ENCODE assay signal across 34 cellular contexts in the genomic region with DNA sequence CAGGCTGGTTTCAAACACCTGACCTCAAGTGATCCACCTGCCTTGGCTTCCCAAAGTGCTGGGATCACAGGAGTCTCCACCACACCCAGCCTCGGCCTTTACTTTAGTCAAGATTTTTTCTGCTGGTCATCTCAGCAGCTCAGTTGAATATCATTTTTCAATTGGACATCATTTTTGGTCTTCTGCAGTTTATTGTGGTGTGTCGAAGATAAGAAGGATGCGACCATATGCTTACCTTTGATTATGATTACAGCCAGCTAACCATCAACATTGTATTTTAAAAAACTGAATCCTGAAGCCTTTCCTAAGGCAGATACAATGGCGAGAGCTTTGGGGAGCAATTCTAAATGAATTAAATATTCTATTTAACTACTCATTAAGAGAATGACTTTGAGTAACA.
"Had no signal": no experiment of that assay in that cellular context is flagged by ENCODE, and none has a peak within 500 bp of the region (broad histone marks: within the 10 kb centered on the region; RNA-seq: fewer than 3 reads in every experiment).

No MANE protein-coding gene starts in this region.

- H3K36me3 ChIP-seq: adrenal gland, ascending aorta, brain microvascular endothelial cell, breast epithelium, cardiac muscle cell had no signal

- H3K4me1 ChIP-seq: adrenal gland, ascending aorta, body of pancreas, breast epithelium had no signal

- H3K4me3 ChIP-seq: adrenal gland, ascending aorta, body of pancreas, breast epithelium, cardiac muscle cell had no signal

- ATAC-seq: activated naive CD4-positive, alpha-beta T cell treated with anti-CD3 and anti-CD28 coated beads, Interleukin-2, amount 50 U/mL, for 72 hours; activated naive CD8-positive, alpha-beta T cell treated with anti-CD3 and anti-CD28 coated beads, Interleukin-2, amount 50 U/mL, for 24 hours; activated T-cell treated with anti-CD3 and anti-CD28 coated beads, Interleukin-2, amount 50 U/mL, for 4 hours; activated T-cell treated with anti-CD3 and anti-CD28 coated beads, Interleukin-2, amount 50 U/mL, for 72 hours; activated T-helper 17 cell treated with anti-CD3 and anti-CD28 coated beads, Interleukin-2, amount 50 U/mL, for 72 hours; body of pancreas had no signal

- FAIRE-seq: astrocyte, bronchial epithelial cell had no signal

- H3K27ac ChIP-seq: adrenal gland, ascending aorta, body of pancreas, brain microvascular endothelial cell, breast epithelium, cardiac muscle cell had no signal

- H3K9me3 ChIP-seq: adrenal gland, ascending aorta, body of pancreas, breast epithelium had no signal

- DNase-seq: activated effector memory CD4-positive, alpha-beta T cell treated with anti-CD3 and anti-CD28 coated beads, Interleukin-2, amount 50 U/mL, for 16 hours; activated effector memory CD4-positive, alpha-beta T cell treated with Interleukin-2 at 50 U/mL for 16 hours; activated gamma-delta T cell; activated gamma-delta T cell treated with Interleukin-2 at 50 U/mL for 16 hours; activated naive CD4-positive, alpha-beta T cell; activated naive CD4-positive, alpha-beta T cell treated with anti-CD3 and anti-CD28 coated beads for 36 hours; activated naive CD4-positive, alpha-beta T cell treated with anti-CD3 and anti-CD28 coated beads, Interleukin-2, amount 10 ng/mL, durations not matched to agents 7 days and 5 days; activated naive CD4-positive, alpha-beta T cell treated with anti-CD3 and anti-CD28 coated beads, Interleukin-2, amount 50 U/mL, for 16 hours; activated naive CD4-positive, alpha-beta T cell treated with Interleukin-2 at 50 U/mL for 16 hours; activated naive CD8-positive, alpha-beta T cell treated with anti-CD3 and anti-CD28 coated beads for 36 hours; activated naive CD8-positive, alpha-beta T cell treated with anti-CD3 and anti-CD28 coated beads, Interleukin-2, amount 10 ng/mL, durations not matched to agents 7 days and 5 days; activated naive CD8-positive, alpha-beta T cell treated with anti-CD3 and anti-CD28 coated beads, Interleukin-2, amount 50 U/mL, for 24 hours; activated T-cell treated with anti-CD3 and anti-CD28 coated beads, Interleukin-2, amount 50 U/mL, for 1 hour; activated T-cell treated with anti-CD3 and anti-CD28 coated beads, Interleukin-2, amount 50 U/mL, for 24 hours; activated T-cell treated with anti-CD3 and anti-CD28 coated beads, Interleukin-2, amount 50 U/mL, for 4 hours; activated T-cell treated with anti-CD3 and anti-CD28 coated beads, Interleukin-2, amount 50 U/mL, for 48 hours; activated T-cell treated with anti-CD3 and anti-CD28 coated beads, Interleukin-2, amount 50 U/mL, for 72 hours; adrenal gland; amniotic stem cell; amygdala; anterior cingulate cortex; aorta; body of pancreas; brain microvascular endothelial cell; caudate nucleus; central memory CD4-positive, alpha-beta T cell; cerebellar nuclear complex had no signal

- H3K27me3 ChIP-seq: adrenal gland, ascending aorta, body of pancreas, brain microvascular endothelial cell, breast epithelium had no signal
